In genomic region chr18:79246309-79247108, GRCh38 we compare ENCODE assay signal across 8 cellular contexts.
A peak's percentile ranks its signal among the peaks of the same experiment; 100 is the strongest.
DNase-seq lines count a peak whose midpoint lies in the region; ATAC-seq, FAIRE-seq and TF ChIP-seq lines count a peak whose summit lies in the region.

No MANE protein-coding gene starts in this region.

- FAIRE-seq in GM12892 (lab: Jason Lieb, UNC): peak; percentile 71

- H3K9me3 ChIP-seq in ascending aorta (no peaks in the 10 kb centered on the region), hepatocyte (ENCODE audit: low read depth) (no peaks in the 10 kb centered on the region)

- peak overlapping the region in 1 of 2 donors; percentile 21 for H3K4me3 ChIP-seq in ascending aorta
- H3K4me3 ChIP-seq in hepatocyte: no peak overlapping the region
- H3K4me3 ChIP-seq in skin epidermis: peak overlapping the region in 2 of 7 experiments; percentile 1 to 14

- H3K4me1 ChIP-seq in ascending aorta (no peaks in the 10 kb centered on the region), hepatocyte (ENCODE audit: insufficient read depth) (no peaks in the 10 kb centered on the region)

- WGBS in hepatocyte (ENCODE audit: low lambda C conversion rate, missing lambda C conversion rate): 29% methylated on average over 31 of the region's 31 CpGs

- no peak overlapping the region for H2AFZ ChIP-seq in hepatocyte

- H3K27ac ChIP-seq in ascending aorta (no peak overlapping the region), hepatocyte (no peak overlapping the region), skin epidermis (peak overlapping the region in 13 of 21 experiments; percentile 5 to 67 (median 48))

- peak overlapping the region; percentile 72 for H3K4me2 ChIP-seq in hepatocyte

- no peak for TF ChIP-seq POLR2A in GM12892 (IDR thresholded peaks at IDR 0.05; ENCODE audit: low read depth, low read length)

- peak; percentile 73 to 97 (median 93) for TF ChIP-seq CTCF in ascending aorta (IDR thresholded peaks at IDR 0.05)
- TF ChIP-seq CTCF in hepatocyte (IDR thresholded peaks at IDR 0.05; ENCODE audit: poor library complexity): peak; percentile 97

- H3K9me2 ChIP-seq in hepatocyte (replicated peaks; ENCODE audit: insufficient read depth): no peaks in the 10 kb centered on the region

- H3K79me2 ChIP-seq in hepatocyte: no peaks in the 10 kb centered on the region

- no peaks in the 10 kb centered on the region for H3K36me3 ChIP-seq in ascending aorta
- H3K36me3 ChIP-seq in hepatocyte (replicated peaks; ENCODE audit: insufficient read depth, low read depth): no peaks in the 10 kb centered on the region

- H3K27me3 ChIP-seq in ascending aorta (no peaks in the 10 kb centered on the region), hepatocyte (no peaks in the 10 kb centered on the region)

- peak; percentile 99 for ATAC-seq in HG02642 (IDR thresholded peaks at IDR 0.05; ENCODE audit: poor library complexity, unreplicated experiment)

- no peaks in the 10 kb centered on the region for H4K20me1 ChIP-seq in hepatocyte (ENCODE audit: insufficient read depth, poor library complexity, severe bottlenecking)

- intact Hi-C loops in ascending aorta (cut with DNase I): no loop called here

- DNase-seq in GM12892 (ENCODE audit: insufficient read length) (peak; percentile 63), NCI-H128 (lab: John Stamatoyannopoulos, UW; ENCODE audit: unreplicated experiment) (peak; percentile 73), T1000 (lab: John Stamatoyannopoulos, UW) (peak; percentile 40), ascending aorta (ENCODE audit: low spot score in 2 of 2) (peak; percentile 19 to 77), hepatocyte (ENCODE audit: low spot score) (peak; percentile 85), NCI-H2107 treated with DMSO at 0.1 percent for 48 hours (lab: John Stamatoyannopoulos, UW; ENCODE audit: unreplicated experiment) (no peak)

Comparison
In these comparisons a context has a peak if more than half of its experiments do, and no peak if none do; other contexts are left out.
1. H3K27ac ChIP-seq: peak in skin epidermis (13 of 21); none in ascending aorta (0 of 2) and hepatocyte (single experiment).